34 cellular contexts compared by ENCODE assay signal in the genomic region with DNA sequence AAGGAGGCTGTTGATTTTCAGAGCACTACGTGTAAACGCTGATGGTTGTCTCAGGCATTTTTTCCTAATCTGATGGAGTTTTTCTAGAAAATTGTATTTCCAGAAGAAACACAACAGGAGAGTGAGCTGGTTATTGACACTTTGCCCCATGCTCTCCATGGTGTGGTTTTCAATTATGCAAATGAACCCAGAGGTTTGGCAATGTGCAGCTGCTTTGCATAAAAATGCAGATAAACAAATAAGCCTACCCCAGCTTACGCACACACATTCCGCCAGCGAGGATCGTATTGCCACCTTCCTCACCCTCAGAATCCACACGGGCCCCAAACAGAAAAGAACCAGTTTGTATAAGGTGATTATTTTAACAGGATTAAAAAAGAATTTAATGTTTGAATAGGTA. TPM values are rescaled to one million over a fixed set of nuclear protein-coding genes. Genes with fewer than 3 reads are reported as not detected.
"Had no signal": no experiment of that assay in that cellular context is flagged by ENCODE, and none has a peak within 500 bp of the region (broad histone marks: within the 10 kb centered on the region; RNA-seq: fewer than 3 reads in every experiment).

No MANE protein-coding gene starts in this region.

- H3K9me3 ChIP-seq: heart left ventricle, left lung, lower lobe of right lung, prostate gland, thyroid gland, upper lobe of left lung had no signal

- H3K27me3 ChIP-seq: dorsolateral prefrontal cortex, heart left ventricle, left lung, thyroid gland, upper lobe of left lung had no signal

- H3K36me3 ChIP-seq: heart left ventricle, left lung, lower lobe of right lung, prostate gland, thyroid gland, upper lobe of left lung had no signal

- H3K4me1 ChIP-seq: heart left ventricle, left lung, lower lobe of right lung, prostate gland, thyroid gland, upper lobe of left lung had no signal

- DNase-seq: activated CD4-positive, alpha-beta memory T cell treated with anti-CD3 and anti-CD28 coated beads, Interleukin-2, amount 10 ng/mL, durations not matched to agents 7 days and 5 days; activated CD4-positive, alpha-beta T cell treated with anti-CD3 and anti-CD28 coated beads, Interleukin-2, amount 10 ng/mL, durations not matched to agents 7 days and 5 days; activated CD8-positive, alpha-beta memory T cell treated with anti-CD3 and anti-CD28 coated beads, Interleukin-2, amount 50 U/mL, for 48 hours; activated gamma-delta T cell treated with Interleukin-2 at 50 U/mL for 16 hours; activated naive CD4-positive, alpha-beta T cell treated with anti-CD3 and anti-CD28 coated beads, Interleukin-2, amount 50 U/mL, for 16 hours; activated T-cell treated with anti-CD3 and anti-CD28 coated beads, Interleukin-2, amount 50 U/mL, for 24 hours; amniotic stem cell; effector memory CD8-positive, alpha-beta T cell; foreskin fibroblast; heart left ventricle; hypothalamus; kidney glomerular epithelial cell; left lung; lower lobe of right lung; retina; small intestine; stimulated activated CD4-positive, alpha-beta T cell treated with anti-CD3 and anti-CD28 coated beads, Interleukin-4, amount 100 ng/mL, for 4 hours; stimulated activated CD8-positive, alpha-beta memory T cell treated with anti-CD3 and anti-CD28 coated beads, Interleukin-4, amount 100 ng/mL, for 48 hours; stimulated activated naive CD8-positive, alpha-beta T cell treated with anti-CD3 and anti-CD28 coated beads, Interleukin-15, amount 100 ng/mL, for 72 hours; substantia nigra; T-helper 2 cell; thyroid gland had no signal

- H3K27ac ChIP-seq: dorsolateral prefrontal cortex, heart left ventricle, left lung, lower lobe of right lung, prostate gland, thyroid gland, upper lobe of left lung had no signal

- H3K4me3 ChIP-seq: dorsolateral prefrontal cortex, heart left ventricle, left lung, lower lobe of right lung, prostate gland, thyroid gland, upper lobe of left lung had no signal

- ATAC-seq: activated T-helper 17 cell treated with anti-CD3 and anti-CD28 coated beads, Interleukin-2, amount 50 U/mL, for 72 hours; effector memory CD8-positive, alpha-beta T cell; heart left ventricle; left lung; lower lobe of right lung; natural killer cell treated with Interleukin-12 subunit alpha and Interleukin-12 subunit beta and Interleukin-15 and Interleukin-18, amount 100 ng/mL, for 72 hours; sciatic nerve; stimulated activated memory B cell treated with anti-CD40 and anti-IgM and Interleukin-4, amounts not matched to agents 10 μg/mL and 1 μg/mL and 100 μg/mL, for 72 hours; stimulated activated naive CD8-positive, alpha-beta T cell treated with anti-CD3 and anti-CD28 coated beads, Interleukin-15, amount 100 ng/mL, for 72 hours; WTC11 had no signal

RNA-seq across cellular contexts. Expression of a gene that starts 45.1 kb away (rescaled TPM):
- total RNA-seq: activated CD4-positive, alpha-beta memory T cell treated with anti-CD3 and anti-CD28 coated beads, Interleukin-2, amount 10 ng/mL, durations not matched to agents 7 days and 5 days; activated CD4-positive, alpha-beta T cell treated with anti-CD3 and anti-CD28 coated beads, Interleukin-2, amount 10 ng/mL, durations not matched to agents 7 days and 5 days; activated T-helper 17 cell treated with anti-CD3 and anti-CD28 coated beads, Interleukin-2, amount 50 U/mL, for 72 hours; bronchial epithelial cell; endothelial cell of umbilical vein; left lung; lower lobe of right lung; mononuclear cell; myocyte; natural killer cell treated with Interleukin-12 subunit alpha and Interleukin-12 subunit beta and Interleukin-15 and Interleukin-18, amount 100 ng/mL, for 72 hours; upper lobe of left lung had no signal
- polyA plus RNA-seq: endothelial cell of umbilical vein had no signal
